Comparison of ENCODE assay signal across 20 cellular contexts in the genomic region with DNA sequence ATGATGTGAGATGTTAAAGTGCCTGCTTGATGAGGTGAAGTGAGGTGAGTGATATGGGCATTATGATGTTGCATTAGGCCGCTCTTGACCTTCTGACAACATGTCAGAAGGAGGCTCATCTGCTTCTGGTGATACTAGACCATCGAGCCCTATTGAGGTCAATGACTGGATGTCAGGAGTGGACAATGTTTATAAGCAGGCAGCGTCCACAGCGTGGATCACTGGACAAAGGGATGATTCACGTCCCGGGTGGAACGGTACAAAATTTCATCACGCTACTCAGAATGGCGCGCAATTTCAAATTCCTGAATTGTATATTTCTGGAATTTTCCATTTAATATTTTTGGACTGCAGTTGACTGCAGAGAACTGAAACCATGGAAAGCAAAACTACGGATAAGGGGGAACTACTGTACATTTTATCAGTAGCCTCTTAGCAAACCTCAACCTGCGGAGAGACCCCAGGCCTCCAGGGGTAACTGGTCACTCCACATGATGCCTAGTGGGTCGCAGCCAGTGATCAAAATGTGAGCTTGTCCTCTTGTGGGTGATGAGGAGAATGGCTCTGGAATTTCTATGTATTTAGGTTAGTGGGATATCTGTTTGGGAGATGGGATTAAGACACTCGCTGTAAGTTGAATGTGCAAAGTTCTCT.
"Had no signal": no experiment of that assay in that cellular context is flagged by ENCODE, and none has a peak within 500 bp of the region (broad histone marks: within the 10 kb centered on the region; RNA-seq: fewer than 3 reads in every experiment).

No MANE protein-coding gene starts in this region.

- H3K9me3 ChIP-seq: gastrocnemius medialis, ovary, suprapubic skin, tibial artery, upper lobe of right lung had no signal

- H3K4me1 ChIP-seq: upper lobe of right lung had no signal

- H3K4me3 ChIP-seq: gastrocnemius medialis, neural progenitor cell, ovary, suprapubic skin, tibial artery, upper lobe of right lung had no signal

- H3K27ac ChIP-seq: neural progenitor cell, ovary, suprapubic skin, tibial artery, upper lobe of right lung had no signal

- H3K36me3 ChIP-seq: gastrocnemius medialis, neural progenitor cell, ovary, suprapubic skin, tibial artery, upper lobe of right lung had no signal

- H3K4me2 ChIP-seq: neural progenitor cell had no signal

- H2AFZ ChIP-seq: neural progenitor cell had no signal

- H3K9ac ChIP-seq: neural progenitor cell had no signal

- ATAC-seq: esophagus mucosa; gastrocnemius medialis; naive thymus-derived CD8-positive, alpha-beta T cell; stimulated activated naive B cell treated with anti-CD40 and anti-IgM and Interleukin-4, amounts not matched to agents 10 μg/mL and 1 μg/mL and 100 μg/mL, for 72 hours; stimulated activated naive CD8-positive, alpha-beta T cell treated with anti-CD3 and anti-CD28 coated beads, Interleukin-15, amount 100 ng/mL, for 72 hours; upper lobe of right lung had no signal

- H3K27me3 ChIP-seq: gastrocnemius medialis, ovary, suprapubic skin, tibial artery, upper lobe of right lung had no signal

- DNase-seq: effector memory CD4-positive, alpha-beta T cell; gastrocnemius medialis; glutamatergic neuron; hypothalamus; kidney glomerular epithelial cell; mammary epithelial cell; naive thymus-derived CD8-positive, alpha-beta T cell; nucleus accumbens; ovary; right cardiac atrium; stimulated activated CD4-positive, alpha-beta T cell treated with anti-CD3 and anti-CD28 coated beads, Interleukin-15, amount 100 ng/mL, for 24 hours; stimulated activated CD4-positive, alpha-beta T cell treated with anti-CD3 and anti-CD28 coated beads, Interleukin-1b, Interleukin-23, amount 100 ng/mL, for 48 hours; stimulated activated CD4-positive, alpha-beta T cell treated with anti-CD3 and anti-CD28 coated beads, Interleukin-4, amount 100 ng/mL, for 4 hours; stimulated activated naive B cell treated with anti-CD40 and anti-IgM and Interleukin-4, amounts not matched to agents 10 μg/mL and 1 μg/mL and 100 μg/mL, for 72 hours; stimulated activated naive CD8-positive, alpha-beta T cell treated with anti-CD3 and anti-CD28 coated beads, Interleukin-15, amount 100 ng/mL, for 72 hours; upper lobe of right lung had no signal
